20 cellular contexts compared by ENCODE assay signal in the genomic region with DNA sequence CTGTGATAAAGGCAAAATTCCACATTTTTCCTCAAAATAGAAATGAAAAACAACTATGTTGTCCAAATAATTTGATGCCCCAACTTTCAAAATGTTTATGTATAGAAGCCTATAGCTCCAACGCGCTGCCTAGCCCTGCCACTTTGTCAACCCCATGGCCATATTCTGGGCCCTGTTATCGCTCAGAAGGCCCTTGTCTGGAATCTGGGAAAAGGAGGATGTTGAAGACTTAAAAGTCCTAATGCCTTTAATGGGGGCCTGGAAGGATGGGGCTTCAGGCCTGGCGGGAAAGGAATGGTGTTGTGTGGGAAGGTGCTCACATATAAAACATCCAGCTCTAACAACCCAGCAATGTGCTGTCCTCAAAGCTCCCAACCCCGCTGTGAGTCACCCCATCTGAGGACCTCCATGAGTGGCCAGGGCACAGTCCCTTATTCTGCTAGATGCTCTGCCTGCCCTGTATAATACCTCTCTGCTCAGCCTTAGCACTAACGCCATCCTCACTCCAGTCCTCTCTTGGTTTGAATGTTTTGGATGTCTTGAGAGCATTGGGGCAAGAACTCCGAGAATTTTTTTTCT.
DNase-seq lines count a peak whose midpoint lies in the region; ATAC-seq, FAIRE-seq and TF ChIP-seq lines count a peak whose summit lies in the region.
"Had no signal": no experiment of that assay in that cellular context is flagged by ENCODE, and none has a peak within 500 bp of the region (broad histone marks: within the 10 kb centered on the region; RNA-seq: fewer than 3 reads in every experiment).

No MANE protein-coding gene starts in this region.

- CTCF ChIA-PET in A549 (lab: Yijun Ruan, JAX): interaction anchor here (0.6 to 2.0 kb wide), 3 partner anchors 13 to 256 kb away, joined by 3 to 7 read pairs (median 3); no protein-coding TSS in a partner anchor

- POLR2A ChIA-PET in A549 (lab: Yijun Ruan, JAX): no interaction called here

- no peak overlapping the region for H3K4me2 ChIP-seq in A549
- H3K4me2 ChIP-seq: BLaER1 treated with 17β-estradiol and CSF1 and Interleukin-3, amounts not matched to agents 10 nM and 100 nM had no signal

- H3K36me3 ChIP-seq in brain microvascular endothelial cell (replicated peaks) (no peaks in the 10 kb centered on the region), lower lobe of right lung (peaks cover under 1% of the 10 kb centered on the region), H7 (replicated peaks; ENCODE audit: control insufficient read depth, insufficient read depth, low read length) (no peaks in the 10 kb centered on the region), HAP-1 (replicated peaks) (no peaks in the 10 kb centered on the region)
- H3K36me3 ChIP-seq: suprapubic skin had no signal

- no peak for FAIRE-seq in A549 (lab: Jason Lieb, UNC)
- FAIRE-seq: D721Med, GM12892 had no signal

- peaks cover 27% of the 10 kb centered on the region; the same call in 2 of the 3 replicates for H3K4me1 ChIP-seq in A549
- H3K4me1 ChIP-seq in lower lobe of right lung: no peaks in the 10 kb centered on the region
- no peaks in the 10 kb centered on the region for H3K4me1 ChIP-seq in HAP-1
- H3K4me1 ChIP-seq: suprapubic skin had no signal

- WGBS in A549 (ENCODE audit: missing lambda C conversion rate): 91% methylated on average over 7 of the region's 7 CpGs

- TF ChIP-seq CTCF in A549 (IDR thresholded peaks at IDR 0.05): no peak
- TF ChIP-seq CTCF in brain microvascular endothelial cell (IDR thresholded peaks at IDR 0.05; ENCODE audit: low read depth, low read length, missing control alignments): no peak
- TF ChIP-seq CTCF in lower lobe of right lung (IDR thresholded peaks at IDR 0.05): no peak

- H3K27me3 ChIP-seq in brain microvascular endothelial cell (replicated peaks) (no peaks in the 10 kb centered on the region), lower lobe of right lung (ENCODE audit: low read depth) (no peaks in the 10 kb centered on the region), H7 (ENCODE audit: control insufficient read depth, insufficient read depth, low read length) (no peaks in the 10 kb centered on the region), HAP-1 (ENCODE audit: low read depth) (no peaks in the 10 kb centered on the region)
- H3K27me3 ChIP-seq: BLaER1 treated with 17β-estradiol and CSF1 and Interleukin-3, amounts not matched to agents 10 nM and 100 nM; suprapubic skin had no signal

- H3K4me3 ChIP-seq in A549 (no peak overlapping the region), brain microvascular endothelial cell (ENCODE audit: low read depth, low read length) (no peak overlapping the region), lower lobe of right lung (no peak overlapping the region), H7 (ENCODE audit: insufficient read depth, low read depth, low read length) (no peak overlapping the region), HAP-1 (no peak overlapping the region)
- H3K4me3 ChIP-seq: BLaER1 treated with 17β-estradiol and CSF1 and Interleukin-3, amounts not matched to agents 10 nM and 100 nM; coronary artery; suprapubic skin had no signal

- H3K27ac ChIP-seq in A549: no peak overlapping the region
- no peak overlapping the region for H3K27ac ChIP-seq in brain microvascular endothelial cell
- no peak overlapping the region for H3K27ac ChIP-seq in lower lobe of right lung
- H3K27ac ChIP-seq: BLaER1 treated with 17β-estradiol and CSF1 and Interleukin-3, amounts not matched to agents 10 nM and 100 nM; coronary artery; suprapubic skin had no signal

- TF ChIP-seq EP300 in A549 (IDR thresholded peaks at IDR 0.05): no peak

- no peak for DNase-seq in A549 (ENCODE audit: low read depth in 1 of 2, low spot score in 1 of 2)
- peak; percentile 51 for DNase-seq in HK-2 (ENCODE audit: unreplicated experiment)
- peak; percentile 31 for DNase-seq in brain microvascular endothelial cell
- no peak for DNase-seq in lower lobe of right lung
- no peak for DNase-seq in iPS-NIHi11 (ENCODE audit: low spot score)
- no peak for DNase-seq in erythroblast (lab: John Stamatoyannopoulos, UW)
- DNase-seq in H7: no peak
- no peak for DNase-seq in HAP-1 (ENCODE audit: low spot score in 2 of 2)
- DNase-seq: foreskin melanocyte; Karpas-422; left cardiac atrium; NCI-H526; SIG-M5; stimulated activated CD4-positive, alpha-beta T cell treated with anti-CD3 and anti-CD28 coated beads, Interleukin-12 subunit alpha, Interleukin-12 subunit beta, amount 100 ng/mL, for 4 hours; T-helper 2 cell had no signal

- ATAC-seq in A549 (peak; percentile 57 to 63), lower lobe of right lung (peak; percentile 34 to 56)
- ATAC-seq: left cardiac atrium had no signal

- TF ChIP-seq POLR2A in A549 (IDR thresholded peaks at IDR 0.05; ENCODE audit: low read length) (no peak), erythroblast (IDR thresholded peaks at IDR 0.05; ENCODE audit: low read length) (no peak)

- H3K9me3 ChIP-seq in A549 (no peaks in the 10 kb centered on the region), lower lobe of right lung (no peaks in the 10 kb centered on the region), HAP-1 (no peaks in the 10 kb centered on the region)
- H3K9me3 ChIP-seq: BLaER1 treated with 17β-estradiol and CSF1 and Interleukin-3, amounts not matched to agents 10 nM and 100 nM; suprapubic skin had no signal

- intact Hi-C loops in lower lobe of right lung (cut with DNase I): no loop called here

- in situ Hi-C loops in brain microvascular endothelial cell (cut with HindIII; ENCODE audit: low pct_ligation_motif_present, low sequenced_read_pairs) (no loop called here), HAP-1 (cut with MboI; ENCODE audit: low sequenced_read_pairs) (no loop called here)

- TF ChIP-seq RAD21 in A549 (conservative IDR thresholded peaks at IDR 0.05 in 1 of 2, IDR thresholded peaks at IDR 0.05 in 1 of 2): no peak

TF ChIP-seq in A549, 52 proteins besides CTCF, POLR2A, EP300 and RAD21:
- TF ChIP-seq GATA3 (IDR thresholded peaks at IDR 0.05; ENCODE audit: borderline replicate concordance) (no peak), POLR2AphosphoS2 (conservative IDR thresholded peaks at IDR 0.05; ENCODE audit: low read length) (0 out of 2 replicates have a peak, but pooled peaks have one; percentile 33)

Comparison
In these comparisons a context has a peak if more than half of its experiments do, and no peak if none do; other contexts are left out.
1. DNase-seq: peak in HK-2 (single experiment) and brain microvascular endothelial cell (single experiment); none in A549 (0 of 2), lower lobe of right lung (single experiment), iPS-NIHi11 (single experiment), erythroblast (0 of 2), H7 (single experiment) and HAP-1 (0 of 2).